In the genomic region with DNA sequence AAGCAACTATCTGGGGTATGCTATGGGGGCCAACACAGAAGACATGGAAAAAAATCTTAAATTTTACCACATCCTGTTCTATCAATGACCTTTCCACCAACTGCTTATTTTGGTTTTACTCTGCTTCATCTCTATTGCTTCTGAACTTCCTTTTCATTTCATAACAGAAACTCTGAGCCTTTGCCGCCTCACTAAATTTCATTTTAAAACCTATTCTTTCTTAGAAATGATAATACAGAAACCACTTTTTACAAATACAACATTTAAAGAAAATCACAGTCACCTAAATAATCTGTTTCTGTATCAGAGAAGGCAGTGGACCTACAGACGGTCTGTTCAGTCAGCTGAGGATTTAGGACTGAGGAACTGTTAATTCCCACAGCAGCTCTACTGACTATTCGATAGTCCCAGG, we compare ENCODE assay signal across 12 cellular contexts.
DNase-seq lines count a peak whose midpoint lies in the region; ATAC-seq and FAIRE-seq lines count a peak whose summit lies in the region.
"Had no signal": no experiment of that assay in that cellular context is flagged by ENCODE, and none has a peak within 500 bp of the region (broad histone marks: within the 10 kb centered on the region; RNA-seq: fewer than 3 reads in every experiment).

No MANE protein-coding gene starts in this region.

- H3K4me3 Mint-ChIP-seq in activated CD4-positive, alpha-beta T cell treated with anti-CD3 and anti-CD28 coated beads for 36 hours = no peak overlapping the region

- H3K27me3 Mint-ChIP-seq in activated CD4-positive, alpha-beta T cell treated with anti-CD3 and anti-CD28 coated beads for 36 hours = no peaks in the 10 kb centered on the region

- intact Hi-C loops in activated CD4-positive, alpha-beta T cell treated with anti-CD3 and anti-CD28 coated beads for 36 hours (cut with DNase I, micrococcal nuclease) = no loop called here

- no peaks in the 10 kb centered on the region for H3K9me3 Mint-ChIP-seq in activated CD4-positive, alpha-beta T cell treated with anti-CD3 and anti-CD28 coated beads for 36 hours (ENCODE audit: low read depth)

- CTCF ChIA-PET in activated CD4-positive, alpha-beta T cell treated with anti-CD3 and anti-CD28 coated beads for 36 hours (lab: Charles Lee) = interaction anchor here (0.7 kb wide), 1 partner anchor 390 kb away, joined by 3 read pairs; no protein-coding TSS in a partner anchor

- DNase-seq in activated CD4-positive, alpha-beta T cell treated with anti-CD3 and anti-CD28 coated beads for 36 hours = no peak
- DNase-seq in activated CD4-positive, alpha-beta T cell treated with anti-CD3 and anti-CD28 coated beads for 48 hours = no peak
- DNase-seq in Kasumi-1 (lab: John Stamatoyannopoulos, UW) (peak; percentile 14 to 25), RCC 7860 (ENCODE audit: low spot score) (no peak)
- DNase-seq in stimulated activated naive CD8-positive, alpha-beta T cell treated with anti-CD3 and anti-CD28 coated beads, Interleukin-15, Interleukin-2, amounts not matched to agents 100 U/mL and 50 U/mL, for 24 hours = no peak
- DNase-seq in effector CD8-positive, alpha-beta T cell (lab: John Stamatoyannopoulos, UW) = no peak
- no peak for DNase-seq in stimulated activated CD4-positive, alpha-beta T cell treated with anti-CD3 and anti-CD28 coated beads, Interleukin-2, amount 100 ng/mL, for 48 hours
- DNase-seq: adrenal gland; mesenchymal stem cell; NCI-H1417; stimulated activated CD4-positive, alpha-beta T cell treated with anti-CD3 and anti-CD28 coated beads, Interleukin-15, amount 100 ng/mL, for 24 hours had no signal

- ATAC-seq in activated CD4-positive, alpha-beta T cell treated with anti-CD3 and anti-CD28 coated beads for 36 hours = peak; percentile 26
- peak; percentile 62 for ATAC-seq in HG02759 (IDR thresholded peaks at IDR 0.05; ENCODE audit: unreplicated experiment)
- peak; percentile 74 for ATAC-seq in stimulated activated naive CD8-positive, alpha-beta T cell treated with anti-CD3 and anti-CD28 coated beads, Interleukin-15, Interleukin-2, amounts not matched to agents 100 U/mL and 50 U/mL, for 24 hours

- POLR2A ChIA-PET in activated CD4-positive, alpha-beta T cell treated with anti-CD3 and anti-CD28 coated beads for 36 hours (lab: Charles Lee) = no interaction called here

- peaks cover 28% of the 10 kb centered on the region for H3K4me1 Mint-ChIP-seq in activated CD4-positive, alpha-beta T cell treated with anti-CD3 and anti-CD28 coated beads for 36 hours

- FAIRE-seq in RCC 7860 (lab: Jason Lieb, UNC) = no peak

- peaks cover 3% of the 10 kb centered on the region for H3K36me3 Mint-ChIP-seq in activated CD4-positive, alpha-beta T cell treated with anti-CD3 and anti-CD28 coated beads for 36 hours (ENCODE audit: low read depth)

- no peak overlapping the region for H3K27ac Mint-ChIP-seq in activated CD4-positive, alpha-beta T cell treated with anti-CD3 and anti-CD28 coated beads for 36 hours

Comparison
In these comparisons a context has a peak if more than half of its experiments do, and no peak if none do; other contexts are left out.
1. DNase-seq: peak in Kasumi-1 (2 of 2); none in activated CD4-positive, alpha-beta T cell treated with anti-CD3 and anti-CD28 coated beads for 36 hours (single experiment), activated CD4-positive, alpha-beta T cell treated with anti-CD3 and anti-CD28 coated beads for 48 hours (single experiment), stimulated activated naive CD8-positive, alpha-beta T cell treated with anti-CD3 and anti-CD28 coated beads, Interleukin-15, Interleukin-2, amounts not matched to agents 100 U/mL and 50 U/mL, for 24 hours (single experiment), effector CD8-positive, alpha-beta T cell (single experiment), RCC 7860 (single experiment) and stimulated activated CD4-positive, alpha-beta T cell treated with anti-CD3 and anti-CD28 coated beads, Interleukin-2, amount 100 ng/mL, for 48 hours (0 of 2).
2. Peak in every context shown above with its lines, with median percentiles within 50 percentile points of each other: ATAC-seq.